In genomic region chr11:127864861-127865260, GRCh38 we compare ENCODE assay signal across 26 cellular contexts.
"Had no signal": no experiment of that assay in that cellular context is flagged by ENCODE, and none has a peak within 500 bp of the region (broad histone marks: within the 10 kb centered on the region; RNA-seq: fewer than 3 reads in every experiment).

No MANE protein-coding gene starts in this region.

- H3K36me3 Mint-ChIP-seq: memory B cell; mesothelial cell of epicardium; naive B cell; naive thymus-derived CD8-positive, alpha-beta T cell had no signal

- ATAC-seq: effector memory CD8-positive, alpha-beta T cell; esophagus mucosa; gastrocnemius medialis; heart right ventricle; left cardiac atrium; left lung; left ventricle myocardium superior; lower lobe of right lung; mucosa of descending colon; naive thymus-derived CD8-positive, alpha-beta T cell had no signal

- H3K4me1 ChIP-seq: colonic mucosa, esophagus squamous epithelium, gastrocnemius medialis, left lung, lower lobe of right lung had no signal

- H3K27me3 Mint-ChIP-seq: dendritic cell treated with granulocyte-macrophage colony-stimulating factor and Interleukin-4, amounts not matched to agents 40 ng/mL and 50 ng/mL, for 4 days; memory B cell; naive B cell had no signal

- H3K9me3 Mint-ChIP-seq: dendritic cell treated with granulocyte-macrophage colony-stimulating factor and Interleukin-4, amounts not matched to agents 40 ng/mL and 50 ng/mL, for 4 days; naive thymus-derived CD8-positive, alpha-beta T cell had no signal

- H3K9me3 ChIP-seq: colonic mucosa, esophagus squamous epithelium, gastrocnemius medialis, left lung, lower lobe of right lung, mucosa of descending colon had no signal

- H3K27ac Mint-ChIP-seq: dendritic cell treated with granulocyte-macrophage colony-stimulating factor and Interleukin-4, amounts not matched to agents 40 ng/mL and 50 ng/mL, for 4 days; effector memory CD8-positive, alpha-beta T cell; endodermal cell; memory B cell; mesothelial cell of epicardium; naive B cell; naive thymus-derived CD8-positive, alpha-beta T cell had no signal

- H3K27ac ChIP-seq: colonic mucosa, epithelial cell of prostate, esophagus squamous epithelium, gastrocnemius medialis, heart right ventricle, left lung, lower lobe of right lung had no signal

- H3K4me1 Mint-ChIP-seq: memory B cell; naive B cell; naive thymus-derived CD8-positive, alpha-beta T cell had no signal

- H3K4me3 ChIP-seq: colonic mucosa, esophagus squamous epithelium, gastrocnemius medialis, heart right ventricle, left lung, lower lobe of right lung, mucosa of descending colon had no signal

- DNase-seq: colonic mucosa; cortex of kidney; effector CD8-positive, alpha-beta T cell; effector memory CD8-positive, alpha-beta T cell; endodermal cell; erythroblast; esophagus squamous epithelium; foreskin fibroblast; foreskin melanocyte; gastrocnemius medialis; glutamatergic neuron; head of caudate nucleus; heart right ventricle; hippocampal formation; left cardiac atrium; left lung; left ventricle myocardium superior; lower lobe of right lung; mucosa of descending colon; naive B cell; naive thymus-derived CD8-positive, alpha-beta T cell had no signal

- H3K4me3 Mint-ChIP-seq: dendritic cell treated with granulocyte-macrophage colony-stimulating factor and Interleukin-4, amounts not matched to agents 40 ng/mL and 50 ng/mL, for 4 days; effector memory CD8-positive, alpha-beta T cell; endodermal cell; memory B cell; mesothelial cell of epicardium; naive B cell; naive thymus-derived CD8-positive, alpha-beta T cell had no signal

- H3K36me3 ChIP-seq: colonic mucosa, esophagus squamous epithelium, gastrocnemius medialis, heart right ventricle, left lung, lower lobe of right lung had no signal

- H3K27me3 ChIP-seq: colonic mucosa, esophagus squamous epithelium, gastrocnemius medialis, heart right ventricle, left lung had no signal
